24 cellular contexts compared by ENCODE assay signal in the genomic region with DNA sequence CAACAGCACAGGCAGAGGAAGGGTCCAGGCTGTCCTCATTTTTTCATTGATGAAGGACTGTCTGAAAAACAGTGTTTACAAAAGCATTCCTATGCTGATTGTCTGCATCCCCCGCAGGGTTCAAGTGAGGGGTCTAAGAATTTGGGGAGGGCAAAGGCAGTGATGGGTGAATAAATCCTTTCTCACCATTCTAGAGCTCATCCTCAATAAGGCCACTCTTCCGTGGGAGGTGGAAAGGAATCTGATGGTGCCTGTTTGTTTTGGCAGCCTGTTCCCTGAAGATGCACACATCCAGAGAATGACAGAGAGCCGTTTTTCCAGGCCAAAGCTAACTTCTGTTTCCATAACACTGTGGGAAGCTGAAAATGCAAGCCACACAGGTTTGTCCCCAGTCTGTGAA.
DNase-seq lines count a peak whose midpoint lies in the region; ATAC-seq, FAIRE-seq and TF ChIP-seq lines count a peak whose summit lies in the region.
"Had no signal": no experiment of that assay in that cellular context is flagged by ENCODE, and none has a peak within 500 bp of the region (broad histone marks: within the 10 kb centered on the region; RNA-seq: fewer than 3 reads in every experiment).

No MANE protein-coding gene starts in this region.

- H3K4me3 ChIP-seq in IMR-90 (ENCODE audit: insufficient read depth, low read depth, low read length) (no peak overlapping the region), H1 (ENCODE audit: extremely low read depth in 1 of 4, insufficient read depth in 2 of 4, low read depth in 3 of 4, low read length in 4 of 4) (no peak overlapping the region), mesendoderm (ENCODE audit: low read length) (no peak overlapping the region)
- H3K4me3 ChIP-seq in CD8-positive, alpha-beta T cell (ENCODE audit: low read depth, low read length): no peak overlapping the region
- H3K4me3 ChIP-seq: tibial artery had no signal

- no peak for TF ChIP-seq RAD21 in IMR-90 (IDR thresholded peaks at IDR 0.05; ENCODE audit: low read length)
- TF ChIP-seq RAD21 in H1 (IDR thresholded peaks at IDR 0.05 in 1 of 2, conservative IDR thresholded peaks at IDR 0.05 in 1 of 2; ENCODE audit: low read depth in 2 of 2, low read length in 2 of 2): no peak

- no peak overlapping the region for H2BK5ac ChIP-seq in IMR-90 (ENCODE audit: low read depth, low read length, poor library complexity, severe bottlenecking)
- no peak overlapping the region for H2BK5ac ChIP-seq in H1 (ENCODE audit: low read depth, low read length)
- no peak overlapping the region for H2BK5ac ChIP-seq in mesendoderm (ENCODE audit: low read length)

- no peak overlapping the region for H3K27ac Mint-ChIP-seq in CD8-positive, alpha-beta T cell
- H3K27ac Mint-ChIP-seq: activated naive CD8-positive, alpha-beta T cell treated with anti-CD3 and anti-CD28 coated beads, Interleukin-2, amount 10 ng/mL, durations not matched to agents 7 days and 5 days; activated T-helper 1 cell treated with anti-CD3 and anti-CD28 coated beads, Interleukin-12 subunit alpha, Interleukin-12 subunit beta, Interleukin-2, Interleukin-4 antibody, amounts not matched to agents 30 ng/mL and 10 ng/mL and 1 ng/mL, durations not matched to agents 14 hours and 24 hours and 36 hours; dendritic cell treated with granulocyte-macrophage colony-stimulating factor and Interleukin-4, amounts not matched to agents 40 ng/mL and 50 ng/mL, for 4 days had no signal

- DNase-seq in COLO829 (ENCODE audit: low spot score) (peak; percentile 17), IMR-90 (peak; percentile 51), H1 (ENCODE audit: low read depth in 1 of 2, low spot score in 2 of 2) (no peak), mesendoderm (peak; percentile 87), NCI-H2227 treated with DMSO at 0.1 percent for 48 hours (lab: John Stamatoyannopoulos, UW) (no peak)
- no peak for DNase-seq in CD8-positive, alpha-beta T cell
- DNase-seq: activated CD4-positive, CD25-positive, alpha-beta regulatory T cell treated with anti-CD3 and anti-CD28 coated beads, Interleukin-2, amount 50 U/mL, for 72 hours; activated naive CD8-positive, alpha-beta T cell treated with anti-CD3 and anti-CD28 coated beads, Interleukin-2, amount 10 ng/mL, durations not matched to agents 7 days and 5 days; DND-41; foreskin melanocyte; left ventricle myocardium superior; NCI-H1694 treated with DMSO at 0.1 percent for 48 hours; NCI-H345; NK-92 treated with Interleukin-12 subunit alpha and Interleukin-12 subunit beta, amount 100 ng/mL, for 24 hours; nucleus accumbens; stimulated activated CD4-positive, alpha-beta T cell treated with anti-CD3 and anti-CD28 coated beads, Interleukin-1b, Interleukin-23, amount 100 ng/mL, for 48 hours; stimulated activated naive CD4-positive, alpha-beta T cell treated with Interleukin-2 at 50 U/mL for 16 hours; tibial artery had no signal

- H3K36me3 ChIP-seq in IMR-90 (ENCODE audit: control insufficient read depth, insufficient read depth, low read length) (no peaks in the 10 kb centered on the region), H1 (ENCODE audit: control insufficient read depth in 2 of 4, insufficient read depth in 4 of 4, low read length in 3 of 4) (no peaks in the 10 kb centered on the region), mesendoderm (ENCODE audit: control insufficient read depth, insufficient read depth, low read length) (no peaks in the 10 kb centered on the region)
- H3K36me3 ChIP-seq in CD8-positive, alpha-beta T cell (ENCODE audit: insufficient read depth, low read length): no peaks in the 10 kb centered on the region
- H3K36me3 ChIP-seq: tibial artery had no signal

- H3K79me1 ChIP-seq in IMR-90 (ENCODE audit: low read depth in 1 of 2, low read length in 2 of 2) (no peaks in the 10 kb centered on the region), H1 (ENCODE audit: low read depth, low read length) (no peaks in the 10 kb centered on the region), mesendoderm (ENCODE audit: low read length) (no peaks in the 10 kb centered on the region)

- 0 out of 2 replicates have a peak, but pooled peaks cover 4% of the 10 kb centered on the region for H3K9me1 ChIP-seq in IMR-90 (ENCODE audit: insufficient read depth, low read length)

- H3K18ac ChIP-seq in IMR-90 (ENCODE audit: low read depth, low read length) (peak overlapping the region; percentile 0; the same call in 1 of the 2 replicates), H1 (ENCODE audit: extremely low read depth, low read length) (no peak overlapping the region), mesendoderm (ENCODE audit: low read length) (no peak overlapping the region)

- H3K56ac ChIP-seq in IMR-90 (ENCODE audit: extremely low read depth, insufficient read depth, low read length) (no peak overlapping the region), H1 (replicated peaks; ENCODE audit: insufficient read length, low read depth, low read length) (no peak overlapping the region), mesendoderm (ENCODE audit: low read length) (no peak overlapping the region)

- ATAC-seq in IMR-90 (ENCODE audit: low read depth): peak; percentile 65
- ATAC-seq in HG03571 (IDR thresholded peaks at IDR 0.05; ENCODE audit: unreplicated experiment): no peak
- ATAC-seq in CD8-positive, alpha-beta T cell: no peak
- ATAC-seq in GM18498 (IDR thresholded peaks at IDR 0.05; ENCODE audit: unreplicated experiment): no peak
- ATAC-seq: left ventricle myocardium superior, sciatic nerve had no signal

- in situ Hi-C loops in IMR-90 (cut with MboI; ENCODE audit: low sequenced_read_pairs): no loop called here

- H3K79me2 ChIP-seq in H1 (ENCODE audit: control insufficient read depth in 1 of 2, insufficient read depth in 2 of 2, low read length in 2 of 2) (no peaks in the 10 kb centered on the region), mesendoderm (ENCODE audit: control insufficient read depth, insufficient read depth, low read length) (no peaks in the 10 kb centered on the region)

- H2AK9ac ChIP-seq in IMR-90 (replicated peaks; ENCODE audit: low read depth, low read length, poor library complexity): no peak overlapping the region

- no peak for TF ChIP-seq EP300 in H1 (IDR thresholded peaks at IDR 0.05; ENCODE audit: borderline replicate concordance in 1 of 2, low read depth in 2 of 2, low read length in 2 of 2)

- H3K9ac ChIP-seq in IMR-90 (ENCODE audit: low read depth, low read length) (no peak overlapping the region), H1 (replicated peaks in 1 of 4; ENCODE audit: extremely low read depth in 1 of 4, low read depth in 3 of 4, low read length in 3 of 4) (no peak overlapping the region), mesendoderm (ENCODE audit: low read length) (no peak overlapping the region)

- H2BK120ac ChIP-seq in IMR-90 (ENCODE audit: low read depth, low read length) (peak overlapping the region; percentile 17; the same call in 1 of the 2 replicates), H1 (replicated peaks; ENCODE audit: low read depth, low read length) (no peak overlapping the region), mesendoderm (ENCODE audit: low read depth, low read length) (no peak overlapping the region)

- dilution Hi-C loops in IMR-90 (cut with HindIII; ENCODE audit: low sequenced_read_pairs, unreplicated experiment): no loop called here

- H3K23me2 ChIP-seq in H1 (ENCODE audit: low read depth, low read length): no peaks in the 10 kb centered on the region

- no CpG with 5 or more reads among the region's 3 CpGs for WGBS in IMR-90 (ENCODE audit: extremely low coverage in 2 of 2, insufficient read length in 1 of 2), 2 experiments
- 27% methylated on average over 3 of the region's 3 CpGs; no CpG with 5 or more reads in 1 of the 2 experiments for WGBS in H1 (ENCODE audit: extremely low coverage in 1 of 2, insufficient coverage in 1 of 2, insufficient read length in 1 of 2, insufficient replicate concordance in 2 of 2, low coverage in 1 of 2, low lambda C conversion rate in 2 of 2, missing lambda C conversion rate in 1 of 2), 2 experiments
- no CpG with 5 or more reads among the region's 3 CpGs for WGBS in mesendoderm (ENCODE audit: extremely low coverage, insufficient coverage, low lambda C conversion rate)

- H4K5ac ChIP-seq in IMR-90 (ENCODE audit: low read depth, low read length) (no peak overlapping the region; the same call in 1 of the 2 replicates), H1 (ENCODE audit: insufficient read length, low read depth, low read length) (no peak overlapping the region), mesendoderm (ENCODE audit: low read length) (no peak overlapping the region)

- H3K27me3 ChIP-seq in IMR-90 (ENCODE audit: control insufficient read depth, insufficient read depth, low read length): no peaks in the 10 kb centered on the region
- no peaks in the 10 kb centered on the region; a peak in 1 of 7 replicates for H3K27me3 ChIP-seq in H1 (replicated peaks in 1 of 4; ENCODE audit: control insufficient read depth in 3 of 4, extremely low read depth in 1 of 4, insufficient read depth in 3 of 4, low read length in 3 of 4)
- no peaks in the 10 kb centered on the region for H3K27me3 ChIP-seq in mesendoderm (ENCODE audit: insufficient read depth, low read length, poor library complexity)
- no peaks in the 10 kb centered on the region for H3K27me3 ChIP-seq in CD8-positive, alpha-beta T cell (ENCODE audit: insufficient read depth, low read length)
- H3K27me3 ChIP-seq: tibial artery had no signal

- CTCF ChIA-PET in IMR-90 (lab: Yijun Ruan, JAX): no interaction called here
- CTCF ChIA-PET in H1 (lab: Charles Lee; ENCODE audit: partially characterized antibody): interaction anchor here (0.7 kb wide), 2 partner anchors 23 to 559 kb away, joined by 3 to 4 read pairs; no protein-coding TSS in a partner anchor
- CTCF ChIA-PET in CD8-positive, alpha-beta T cell (lab: Charles Lee): no interaction called here

- BruUV-seq in IMR-90 (replicated peaks; lab: Mats Ljungman, UMichigan): no TSS peak

- H3K27ac ChIP-seq in IMR-90 (ENCODE audit: insufficient read depth, low read length): no peak overlapping the region
- no peak overlapping the region for H3K27ac ChIP-seq in H1 (ENCODE audit: low read depth, low read length)
- H3K27ac ChIP-seq in mesendoderm (ENCODE audit: low read depth, low read length): peak overlapping the region; percentile 55
- H3K27ac ChIP-seq in CD8-positive, alpha-beta T cell (ENCODE audit: low read depth, low read length): no peak overlapping the region
- H3K27ac ChIP-seq: tibial artery had no signal

- no peaks in the 10 kb centered on the region for H3K9me3 ChIP-seq in IMR-90 (ENCODE audit: control insufficient read depth, insufficient read depth, low read length)
- no peaks in the 10 kb centered on the region for H3K9me3 ChIP-seq in H1 (ENCODE audit: insufficient read depth in 2 of 2, low read depth in 1 of 2, low read length in 1 of 2)
- no peaks in the 10 kb centered on the region for H3K9me3 ChIP-seq in CD8-positive, alpha-beta T cell (ENCODE audit: low read length)
- H3K9me3 ChIP-seq: tibial artery had no signal

- 0 out of 2 replicates have a peak overlapping the region, but pooled peaks have one; percentile 3 for H2AK5ac ChIP-seq in IMR-90 (ENCODE audit: low read depth, low read length)
- no peak overlapping the region for H2AK5ac ChIP-seq in H1 (ENCODE audit: low read depth, low read length)
- H2AK5ac ChIP-seq in mesendoderm (ENCODE audit: low read length): no peak overlapping the region

- no peak overlapping the region for H3K23ac ChIP-seq in IMR-90 (ENCODE audit: low read depth, low read length)
- H3K23ac ChIP-seq in H1 (ENCODE audit: insufficient read length): no peak overlapping the region
- H3K23ac ChIP-seq in mesendoderm (ENCODE audit: low read length): no peak overlapping the region

- peaks cover 3% of the 10 kb centered on the region for H3K27me3 Mint-ChIP-seq in CD8-positive, alpha-beta T cell (ENCODE audit: low read depth)
- H3K27me3 Mint-ChIP-seq: dendritic cell treated with granulocyte-macrophage colony-stimulating factor and Interleukin-4, amounts not matched to agents 40 ng/mL and 50 ng/mL, for 4 days had no signal

- TF ChIP-seq CTCF in IMR-90 (conservative IDR thresholded peaks at IDR 0.05; ENCODE audit: low read depth, low read length) (no peak), H1 (IDR thresholded peaks at IDR 0.05; ENCODE audit: control extremely low read depth in 1 of 3, insufficient read depth in 1 of 3, low read depth in 1 of 3, low read length in 3 of 3) (no peak)
- TF ChIP-seq CTCF in CD8-positive, alpha-beta T cell (IDR thresholded peaks at IDR 0.05): no peak

- no peaks in the 10 kb centered on the region for H4K20me1 ChIP-seq in IMR-90 (ENCODE audit: insufficient read depth, low read length)
- no peaks in the 10 kb centered on the region for H4K20me1 ChIP-seq in H1 (replicated peaks in 1 of 2; ENCODE audit: control insufficient read depth in 1 of 2, insufficient read depth in 2 of 2, low read length in 2 of 2)

- intact Hi-C loops in IMR-90 (cut with micrococcal nuclease): no loop called here
- intact Hi-C loops in CD8-positive, alpha-beta T cell (cut with DNase I, micrococcal nuclease): no loop called here

- H4K91ac ChIP-seq in IMR-90 (ENCODE audit: insufficient read depth, low read depth, low read length): peak overlapping the region; percentile 0; the same call in 1 of the 2 replicates
- no peak overlapping the region for H4K91ac ChIP-seq in H1 (replicated peaks; ENCODE audit: insufficient read length, low read length)

- peak overlapping the region in 1 of 2 experiments; percentile 16; a peak in 1 of 4 replicates for H4K8ac ChIP-seq in IMR-90 (ENCODE audit: low read depth in 2 of 2, low read length in 2 of 2)
- H4K8ac ChIP-seq in H1 (ENCODE audit: extremely low read depth, insufficient read depth, low read length): no peak overlapping the region
- no peak overlapping the region for H4K8ac ChIP-seq in mesendoderm (ENCODE audit: low read depth, low read length)

- no peaks in the 10 kb centered on the region for H3K4me1 Mint-ChIP-seq in CD8-positive, alpha-beta T cell (ENCODE audit: low read depth)
- H3K4me1 Mint-ChIP-seq: activated naive CD8-positive, alpha-beta T cell treated with anti-CD3 and anti-CD28 coated beads, Interleukin-2, amount 10 ng/mL, durations not matched to agents 7 days and 5 days had no signal

- no peak overlapping the region for H3K4me3 Mint-ChIP-seq in CD8-positive, alpha-beta T cell
- H3K4me3 Mint-ChIP-seq: activated naive CD8-positive, alpha-beta T cell treated with anti-CD3 and anti-CD28 coated beads, Interleukin-2, amount 10 ng/mL, durations not matched to agents 7 days and 5 days; activated T-helper 1 cell treated with anti-CD3 and anti-CD28 coated beads, Interleukin-12 subunit alpha, Interleukin-12 subunit beta, Interleukin-2, Interleukin-4 antibody, amounts not matched to agents 30 ng/mL and 10 ng/mL and 1 ng/mL, durations not matched to agents 14 hours and 24 hours and 36 hours; dendritic cell treated with granulocyte-macrophage colony-stimulating factor and Interleukin-4, amounts not matched to agents 40 ng/mL and 50 ng/mL, for 4 days had no signal

- no peaks in the 10 kb centered on the region for H3K9me3 Mint-ChIP-seq in CD8-positive, alpha-beta T cell
- H3K9me3 Mint-ChIP-seq: activated naive CD8-positive, alpha-beta T cell treated with anti-CD3 and anti-CD28 coated beads, Interleukin-2, amount 10 ng/mL, durations not matched to agents 7 days and 5 days; activated T-helper 1 cell treated with anti-CD3 and anti-CD28 coated beads, Interleukin-12 subunit alpha, Interleukin-12 subunit beta, Interleukin-2, Interleukin-4 antibody, amounts not matched to agents 30 ng/mL and 10 ng/mL and 1 ng/mL, durations not matched to agents 14 hours and 24 hours and 36 hours; dendritic cell treated with granulocyte-macrophage colony-stimulating factor and Interleukin-4, amounts not matched to agents 40 ng/mL and 50 ng/mL, for 4 days had no signal

- H3K4me1 ChIP-seq in IMR-90 (ENCODE audit: control insufficient read depth, insufficient read depth, low read length) (peaks cover 6% of the 10 kb centered on the region), H1 (replicated peaks in 1 of 4; ENCODE audit: control insufficient read depth in 3 of 4, insufficient read depth in 4 of 4, low read length in 3 of 4) (peaks cover 0 to 6% (median 2%) of the 10 kb centered on the region in 4 experiments; a peak in 2 of 7 replicates), mesendoderm (ENCODE audit: control insufficient read depth, low read depth, low read length) (no peaks in the 10 kb centered on the region)
- H3K4me1 ChIP-seq in CD8-positive, alpha-beta T cell (ENCODE audit: insufficient read depth, low read length): no peaks in the 10 kb centered on the region
- H3K4me1 ChIP-seq: tibial artery had no signal

- POLR2A ChIA-PET in IMR-90 (lab: Charles Lee; ENCODE audit: unreplicated experiment) (no interaction called here), H1 (lab: Charles Lee; ENCODE audit: partially characterized antibody) (no interaction called here)
- POLR2A ChIA-PET in CD8-positive, alpha-beta T cell (lab: Charles Lee): no interaction called here

- H2BK20ac ChIP-seq in IMR-90 (ENCODE audit: low read depth, low read length): peak overlapping the region; percentile 42; the same call in 1 of the 2 replicates
- H2BK20ac ChIP-seq in H1 (ENCODE audit: low read length): no peak overlapping the region

- H2BK12ac ChIP-seq in H1 (ENCODE audit: low read depth, low read length): no peak overlapping the region

- FAIRE-seq in H1 (lab: Jason Lieb, UNC): no peak
- FAIRE-seq: RCC 7860 had no signal

- no peaks in the 10 kb centered on the region for H3K36me3 Mint-ChIP-seq in CD8-positive, alpha-beta T cell
- H3K36me3 Mint-ChIP-seq: activated naive CD8-positive, alpha-beta T cell treated with anti-CD3 and anti-CD28 coated beads, Interleukin-2, amount 10 ng/mL, durations not matched to agents 7 days and 5 days had no signal

- H3K4me2 ChIP-seq in IMR-90 (ENCODE audit: low read depth, low read length) (peak overlapping the region; percentile 37), H1 (ENCODE audit: insufficient read depth in 1 of 2, low read depth in 2 of 2, low read length in 2 of 2) (peak overlapping the region; percentile 3 to 12; a peak in 2 of 4 replicates), mesendoderm (ENCODE audit: low read length) (no peak overlapping the region)

- peak overlapping the region; percentile 7; the same call in 1 of the 3 replicates for H2BK15ac ChIP-seq in IMR-90 (ENCODE audit: low read depth, low read length)
- H2BK15ac ChIP-seq in H1 (ENCODE audit: low read length): no peak overlapping the region
- H2BK15ac ChIP-seq in mesendoderm (replicated peaks; ENCODE audit: low read depth): no peak overlapping the region

- TF ChIP-seq POLR2A in IMR-90 (IDR thresholded peaks at IDR 0.05; ENCODE audit: low read depth, low read length) (no peak), H1 (IDR thresholded peaks at IDR 0.05; ENCODE audit: control extremely low read depth in 1 of 2, low read depth in 2 of 2, low read length in 2 of 2) (no peak)

- H3K14ac ChIP-seq in IMR-90 (replicated peaks; ENCODE audit: low read depth, low read length) (no peak overlapping the region; the same call in 1 of the 2 replicates), H1 (ENCODE audit: insufficient read length) (no peak overlapping the region)

- H2AFZ ChIP-seq in IMR-90 (replicated peaks; ENCODE audit: low read length, poor library complexity) (no peak overlapping the region), H1 (ENCODE audit: low read length) (0 out of 2 replicates have a peak overlapping the region, but pooled peaks have one; percentile 15)

- H3K4ac ChIP-seq in IMR-90 (ENCODE audit: low read depth, low read length) (peak overlapping the region; percentile 57; the same call in 1 of the 2 replicates), H1 (replicated peaks; ENCODE audit: insufficient read length, low read depth, low read length) (no peak overlapping the region), mesendoderm (ENCODE audit: low read depth, low read length) (no peak overlapping the region)

Comparison
In these comparisons a context has a peak if more than half of its experiments do, and no peak if none do; other contexts are left out.
1. DNase-seq: peak in COLO829 (single experiment), IMR-90 (single experiment) and mesendoderm (single experiment); none in H1 (0 of 2), CD8-positive, alpha-beta T cell (0 of 7) and NCI-H2227 treated with DMSO at 0.1 percent for 48 hours (single experiment).